In genomic region chr3:11198070-11198469, GRCh38 we compare ENCODE assay signal across 14 cellular contexts. TPM values are rescaled to one million over a fixed set of nuclear protein-coding genes. Genes with fewer than 3 reads are reported as not detected.
A peak's percentile ranks its signal among the peaks of the same experiment; 100 is the strongest.
DNase-seq lines count a peak whose midpoint lies in the region; ATAC-seq, FAIRE-seq and TF ChIP-seq lines count a peak whose summit lies in the region.
"Had no signal": no experiment of that assay in that cellular context is flagged by ENCODE, and none has a peak within 500 bp of the region (broad histone marks: within the 10 kb centered on the region; RNA-seq: fewer than 3 reads in every experiment).

No MANE protein-coding gene starts in this region.

- H3K4me3 Mint-ChIP-seq in HFFc6: peak overlapping the region; percentile 70
- peak overlapping the region; percentile 55 for H3K4me3 Mint-ChIP-seq in astrocyte (ENCODE audit: unreplicated experiment)
- no peak overlapping the region for H3K4me3 Mint-ChIP-seq in nephron progenitor cell
- H3K4me3 Mint-ChIP-seq: CD4-positive, alpha-beta T cell had no signal

- intact Hi-C loops in left lung (cut with DNase I): no loop called here
- intact Hi-C loops in body of pancreas (cut with DNase I): no loop called here

- FAIRE-seq in astrocyte (lab: Jason Lieb, UNC): no peak
- FAIRE-seq: H54 had no signal

- H3K36me3 Mint-ChIP-seq in HFFc6 (ENCODE audit: low read depth) (0 out of 2 replicates have a peak, but pooled peaks cover 10% of the 10 kb centered on the region), astrocyte (ENCODE audit: low read depth, unreplicated experiment) (peaks cover 2% of the 10 kb centered on the region), nephron progenitor cell (ENCODE audit: low read depth) (no peaks in the 10 kb centered on the region)

- DNase-seq in HFFc6 (no peak), astrocyte (ENCODE audit: low read depth) (no peak), left lung (no peak), smooth muscle cell (lab: John Stamatoyannopoulos, UW; ENCODE audit: unreplicated experiment) (no peak), body of pancreas (no peak), nephron progenitor cell (no peak), NCI-H446 treated with DMSO at 0.1 percent for 48 hours (lab: John Stamatoyannopoulos, UW) (no peak)
- DNase-seq: CD4-positive, alpha-beta T cell; NCI-H187 treated with DMSO at 0.1 percent for 48 hours; NCI-H2171; NCI-H510A; RPMI8226 had no signal

- no peak overlapping the region for H3K4me3 ChIP-seq in astrocyte (ENCODE audit: insufficient read depth, low read depth, low read length)
- no peak overlapping the region for H3K4me3 ChIP-seq in left lung
- no peak overlapping the region for H3K4me3 ChIP-seq in smooth muscle cell
- no peak overlapping the region for H3K4me3 ChIP-seq in body of pancreas

- H3K27ac ChIP-seq in astrocyte (ENCODE audit: low read depth, low read length) (no peak overlapping the region), left lung (peak overlapping the region; percentile 4 to 39), smooth muscle cell (ENCODE audit: low read depth) (no peak overlapping the region), body of pancreas (no peak overlapping the region)

- H3K27ac Mint-ChIP-seq in HFFc6: peak overlapping the region; percentile 89
- peak overlapping the region; percentile 23 for H3K27ac Mint-ChIP-seq in astrocyte (ENCODE audit: unreplicated experiment)
- no peak overlapping the region for H3K27ac Mint-ChIP-seq in nephron progenitor cell
- H3K27ac Mint-ChIP-seq: CD4-positive, alpha-beta T cell had no signal

- H3K27me3 ChIP-seq in astrocyte (ENCODE audit: insufficient read depth, low read length): no peaks in the 10 kb centered on the region
- H3K27me3 ChIP-seq in left lung: no peaks in the 10 kb centered on the region
- no peaks in the 10 kb centered on the region for H3K27me3 ChIP-seq in smooth muscle cell (ENCODE audit: low read depth)
- no peaks in the 10 kb centered on the region for H3K27me3 ChIP-seq in body of pancreas

- H3K9me3 Mint-ChIP-seq in HFFc6: no peaks in the 10 kb centered on the region
- peaks cover 2% of the 10 kb centered on the region for H3K9me3 Mint-ChIP-seq in astrocyte (ENCODE audit: unreplicated experiment)
- H3K9me3 Mint-ChIP-seq in nephron progenitor cell: peaks cover 8% of the 10 kb centered on the region
- H3K9me3 Mint-ChIP-seq: CD4-positive, alpha-beta T cell had no signal

- H3K27me3 Mint-ChIP-seq in HFFc6 (ENCODE audit: insufficient read depth): peaks cover 7% of the 10 kb centered on the region
- no peaks in the 10 kb centered on the region for H3K27me3 Mint-ChIP-seq in astrocyte (ENCODE audit: low read depth, unreplicated experiment)
- peaks cover 25% of the 10 kb centered on the region for H3K27me3 Mint-ChIP-seq in nephron progenitor cell (ENCODE audit: low read depth, poor library complexity)

- H3K9me3 ChIP-seq in astrocyte (ENCODE audit: insufficient read depth, low read depth, low read length) (no peaks in the 10 kb centered on the region), left lung (no peaks in the 10 kb centered on the region), smooth muscle cell (replicated peaks; ENCODE audit: low read depth) (no peaks in the 10 kb centered on the region), body of pancreas (no peaks in the 10 kb centered on the region)

- peak overlapping the region; percentile 54 for H3K4me2 ChIP-seq in astrocyte (ENCODE audit: low read length)
- peak overlapping the region; percentile 14 for H3K4me2 ChIP-seq in smooth muscle cell

- H3K4me1 ChIP-seq in astrocyte (ENCODE audit: insufficient read depth, low read length) (peaks cover 51% of the 10 kb centered on the region), left lung (peaks cover 3 to 59% of the 10 kb centered on the region in 2 donors), smooth muscle cell (ENCODE audit: low read depth) (peaks cover 9% of the 10 kb centered on the region), body of pancreas (no peaks in the 10 kb centered on the region)

- H3K4me1 Mint-ChIP-seq in HFFc6 (ENCODE audit: low read depth) (peaks cover 91% of the 10 kb centered on the region), astrocyte (ENCODE audit: low read depth, unreplicated experiment) (peaks cover 42% of the 10 kb centered on the region), nephron progenitor cell (peaks cover 15% of the 10 kb centered on the region)

- no peak for TF ChIP-seq POLR2A in body of pancreas (IDR thresholded peaks at IDR 0.05)

- H2AFZ ChIP-seq in astrocyte (ENCODE audit: low read depth, low read length): no peak overlapping the region
- peak overlapping the region; percentile 2 for H2AFZ ChIP-seq in smooth muscle cell (ENCODE audit: low read depth)

- H3K9ac ChIP-seq in astrocyte (ENCODE audit: low read length) (peak overlapping the region; percentile 26), smooth muscle cell (ENCODE audit: low read depth) (no peak overlapping the region)

- H4K20me1 ChIP-seq in astrocyte (ENCODE audit: insufficient read depth, low read length): no peaks in the 10 kb centered on the region
- H4K20me1 ChIP-seq in smooth muscle cell (ENCODE audit: low read depth): no peaks in the 10 kb centered on the region

- 52% methylated on average over 8 of the region's 8 CpGs for WGBS in smooth muscle cell (ENCODE audit: low lambda C conversion rate)
- WGBS in body of pancreas, 2 donors: 31 to 51% methylated on average over 7 to 8 of the region's 8 CpGs

- H3K79me2 ChIP-seq in astrocyte (ENCODE audit: insufficient read depth, low read length) (peaks cover 47% of the 10 kb centered on the region), smooth muscle cell (ENCODE audit: low read depth) (peaks cover 5% of the 10 kb centered on the region)

- no peak for TF ChIP-seq CTCF in HFFc6 (IDR thresholded peaks at IDR 0.05)
- no peak for TF ChIP-seq CTCF in astrocyte (IDR thresholded peaks at IDR 0.05; ENCODE audit: insufficient read depth, low read depth, low read length)
- TF ChIP-seq CTCF in left lung (IDR thresholded peaks at IDR 0.05): no peak
- TF ChIP-seq CTCF in smooth muscle cell (IDR thresholded peaks at IDR 0.05; ENCODE audit: borderline replicate concordance, insufficient read depth, poor library complexity, severe bottlenecking): no peak
- no peak for TF ChIP-seq CTCF in body of pancreas (IDR thresholded peaks at IDR 0.05)
- no peak for TF ChIP-seq CTCF in nephron progenitor cell (IDR thresholded peaks at IDR 0.05)

- H3K36me3 ChIP-seq in astrocyte (ENCODE audit: insufficient read depth, low read length) (no peaks in the 10 kb centered on the region), left lung (peaks cover 0 to 8% of the 10 kb centered on the region in 2 donors), smooth muscle cell (ENCODE audit: low read depth) (no peaks in the 10 kb centered on the region), body of pancreas (replicated peaks in 1 of 2; ENCODE audit: insufficient read depth in 1 of 2, low read depth in 2 of 2) (no peaks in the 10 kb centered on the region)

- H3F3A ChIP-seq in smooth muscle cell (ENCODE audit: low read depth): no peaks in the 10 kb centered on the region

- no peak for ATAC-seq in left lung
- no peak for ATAC-seq in body of pancreas
- no peak for ATAC-seq in GM21515 (IDR thresholded peaks at IDR 0.05; ENCODE audit: unreplicated experiment)

RNA-seq across cellular contexts. Expression of gene HRH1, which starts 43.8 kb away (rescaled TPM):
- total RNA-seq in HFFc6 (2021; fragmentation: NEBNext Ultra II Directional; extraction: Animal tissue kit (Norgen Biotek cat#: 25700)): 1 to 10 TPM; 4.9 to 8.4 (median 6.4) TPM
- 2.1 and 2.4 TPM in 2 replicates for total RNA-seq in astrocyte
- total RNA-seq in left lung: 1 to 10 TPM; 5.9 to 6.6 TPM
- 6.1 and 9.9 TPM in 2 replicates for total RNA-seq in smooth muscle cell
- polyA plus RNA-seq in smooth muscle cell: 6.3 and 7.3 TPM in 2 replicates
- total RNA-seq in body of pancreas: under 1 TPM; 0.66 to 0.78 TPM
- total RNA-seq: CD4-positive, alpha-beta T cell had no signal

Comparison
In these comparisons a context has a peak if more than half of its experiments do, and no peak if none do; other contexts are left out.
1. H3K27ac ChIP-seq: peak in left lung (2 of 2); none in astrocyte (single experiment), smooth muscle cell (single experiment) and body of pancreas (0 of 4).